12 cellular contexts compared by ENCODE assay signal in the genomic region with DNA sequence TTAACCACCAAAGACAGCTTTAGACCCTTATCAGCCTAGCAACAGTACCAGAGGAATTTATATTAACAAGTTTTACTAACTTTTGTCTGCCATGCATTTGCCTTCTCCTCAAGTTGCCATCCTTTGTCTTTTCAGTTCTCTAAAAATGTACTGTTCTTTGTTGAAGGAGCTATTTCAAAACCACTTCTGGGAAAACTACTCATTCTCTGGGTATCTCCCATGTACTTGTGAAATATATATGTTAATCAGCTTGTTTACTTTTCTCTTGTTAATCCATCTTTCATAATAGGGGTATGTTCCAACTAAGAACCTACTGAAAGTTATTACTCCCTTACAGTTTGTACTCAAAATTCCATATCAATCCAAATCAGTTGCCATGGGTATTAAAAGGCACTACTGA. TPM values are rescaled to one million over a fixed set of nuclear protein-coding genes. Genes with fewer than 3 reads are reported as not detected.
DNase-seq lines count a peak whose midpoint lies in the region; ATAC-seq and TF ChIP-seq lines count a peak whose summit lies in the region.
"Had no signal": no experiment of that assay in that cellular context is flagged by ENCODE, and none has a peak within 500 bp of the region (broad histone marks: within the 10 kb centered on the region; RNA-seq: fewer than 3 reads in every experiment).

No MANE protein-coding gene starts in this region.

- H3K27me3 Mint-ChIP-seq in Calu3 (ENCODE audit: unreplicated experiment) (no peaks in the 10 kb centered on the region), HFFc6 (ENCODE audit: insufficient read depth) (no peaks in the 10 kb centered on the region)
- H3K27me3 Mint-ChIP-seq: T-helper 17 cell had no signal

- no peak overlapping the region for H4K8ac ChIP-seq in mesendoderm (ENCODE audit: low read depth, low read length)

- no TSS peak for BruUV-seq in Calu3 (replicated peaks; lab: Mats Ljungman, UMichigan)

- no peak overlapping the region for H2BK5ac ChIP-seq in mesendoderm (ENCODE audit: low read length)

- H3K36me3 ChIP-seq in mesendoderm (ENCODE audit: control insufficient read depth, insufficient read depth, low read length), result no peaks in the 10 kb centered on the region
- H3K36me3 ChIP-seq in mucosa of descending colon (ENCODE audit: low read depth), result no peaks in the 10 kb centered on the region

- H3K79me1 ChIP-seq in mesendoderm (ENCODE audit: low read length), result no peaks in the 10 kb centered on the region

- H3K23ac ChIP-seq in mesendoderm (ENCODE audit: low read length), result no peak overlapping the region

- no peak overlapping the region for H3K4ac ChIP-seq in mesendoderm (ENCODE audit: low read depth, low read length)

- H3K4me1 Mint-ChIP-seq in Calu3 (ENCODE audit: low read depth, unreplicated experiment) (no peaks in the 10 kb centered on the region), HFFc6 (ENCODE audit: low read depth) (peaks cover 51% of the 10 kb centered on the region)
- H3K4me1 Mint-ChIP-seq: endodermal cell had no signal

- H3K9ac ChIP-seq in mesendoderm (ENCODE audit: low read length), result no peak overlapping the region

- TF ChIP-seq CTCF in Calu3 (IDR thresholded peaks at IDR 0.05; ENCODE audit: unreplicated experiment), result no peak
- no peak for TF ChIP-seq CTCF in HFFc6 (IDR thresholded peaks at IDR 0.05)
- TF ChIP-seq CTCF in astrocyte of the spinal cord (IDR thresholded peaks at IDR 0.05; ENCODE audit: low read depth, low read length), result no peak
- TF ChIP-seq CTCF in mucosa of descending colon (IDR thresholded peaks at IDR 0.05), result no peak

- H2BK15ac ChIP-seq in mesendoderm (replicated peaks; ENCODE audit: low read depth), result no peak overlapping the region

- H3K56ac ChIP-seq in mesendoderm (ENCODE audit: low read length), result no peak overlapping the region

- H3K4me3 Mint-ChIP-seq in Calu3 (ENCODE audit: low read depth, unreplicated experiment) (no peak overlapping the region), HFFc6 (peak overlapping the region; percentile 17)
- H3K4me3 Mint-ChIP-seq: endodermal cell, T-helper 17 cell had no signal

- H3K18ac ChIP-seq in mesendoderm (ENCODE audit: low read length), result no peak overlapping the region

- H3K4me2 ChIP-seq in mesendoderm (ENCODE audit: low read length), result no peak overlapping the region

- H3K27me3 ChIP-seq in mesendoderm (ENCODE audit: insufficient read depth, low read length, poor library complexity), result no peaks in the 10 kb centered on the region

- CTCF ChIA-PET in Calu3 (lab: Charles Lee), result interaction anchor here (0.9 kb wide), 1 partner anchor 9 kb away, joined by 3 read pairs; no protein-coding TSS in a partner anchor

- no peak overlapping the region for H4K5ac ChIP-seq in mesendoderm (ENCODE audit: low read length)

- no peaks in the 10 kb centered on the region for H3K9me3 Mint-ChIP-seq in Calu3 (ENCODE audit: low read depth, unreplicated experiment)
- H3K9me3 Mint-ChIP-seq in HFFc6, result no peaks in the 10 kb centered on the region
- H3K9me3 Mint-ChIP-seq: endodermal cell had no signal

- H3K36me3 Mint-ChIP-seq in Calu3 (ENCODE audit: insufficient read depth, unreplicated experiment), result peaks cover 6% of the 10 kb centered on the region
- H3K36me3 Mint-ChIP-seq in HFFc6 (ENCODE audit: low read depth), result peaks cover 8% of the 10 kb centered on the region; the same call in 1 of the 2 replicates

- DNase-seq in Calu3 (no peak), HFFc6 (no peak), astrocyte of the spinal cord (ENCODE audit: low read depth, low spot score) (peak; percentile 29), mesendoderm (peak; percentile 2), mucosa of descending colon (no peak), NCI-H446 treated with DMSO at 0.1 percent for 48 hours (lab: John Stamatoyannopoulos, UW) (no peak), NCI-H146 (lab: John Stamatoyannopoulos, UW) (no peak)
- DNase-seq: amniotic stem cell; endodermal cell; NCI-H1092 treated with DMSO at 0.1 percent for 48 hours; stimulated activated CD4-positive, alpha-beta T cell treated with anti-CD3 and anti-CD28 coated beads, Interleukin-12 subunit alpha, Interleukin-12 subunit beta, amount 100 ng/mL, for 4 hours; T-helper 17 cell had no signal

- no peak for ATAC-seq in mucosa of descending colon
- ATAC-seq: T-helper 17 cell had no signal

- no peaks in the 10 kb centered on the region for H3K79me2 ChIP-seq in mesendoderm (ENCODE audit: control insufficient read depth, insufficient read depth, low read length)

- H3K9me3 ChIP-seq in mucosa of descending colon, result no peaks in the 10 kb centered on the region

- in situ Hi-C loops in astrocyte of the spinal cord (cut with HindIII; ENCODE audit: low sequenced_read_pairs), result no loop called here

- no peak overlapping the region for H3K4me3 ChIP-seq in astrocyte of the spinal cord (ENCODE audit: low read depth, low read length)
- H3K4me3 ChIP-seq in mesendoderm (ENCODE audit: low read length), result no peak overlapping the region
- H3K4me3 ChIP-seq in mucosa of descending colon, result no peak overlapping the region

- peak overlapping the region; percentile 53 for H3K27ac Mint-ChIP-seq in Calu3 (ENCODE audit: unreplicated experiment)
- H3K27ac Mint-ChIP-seq in HFFc6, result peak overlapping the region; percentile 47; the same call in 1 of the 2 replicates
- H3K27ac Mint-ChIP-seq: endodermal cell, T-helper 17 cell had no signal

- H2AK5ac ChIP-seq in mesendoderm (ENCODE audit: low read length), result no peak overlapping the region

- no peak overlapping the region for H2BK120ac ChIP-seq in mesendoderm (ENCODE audit: low read depth, low read length)

- intact Hi-C loops in Calu3 (cut with micrococcal nuclease; ENCODE audit: unreplicated experiment), result no loop called here
- intact Hi-C loops in mucosa of descending colon (cut with DNase I, micrococcal nuclease), result no loop called here

- no peaks in the 10 kb centered on the region for H3K4me1 ChIP-seq in mesendoderm (ENCODE audit: control insufficient read depth, low read depth, low read length)
- H3K4me1 ChIP-seq in mucosa of descending colon (ENCODE audit: low read depth), result no peaks in the 10 kb centered on the region

- H3K27ac ChIP-seq in mesendoderm (ENCODE audit: low read depth, low read length), result no peak overlapping the region

RNA-seq across cellular contexts. Expression of a gene that starts 16.3 kb away (rescaled TPM):
- total RNA-seq in Calu3 (2022), result 15.6 and 18.8 TPM in 2 replicates
- total RNA-seq in HFFc6 (2021; fragmentation: NEBNext Ultra II Directional; extraction: Animal tissue kit (Norgen Biotek cat#: 25700)), result 10 to 100 TPM; 37.0 to 77.8 (median 67.9) TPM
- 0.29 TPM for polyA plus RNA-seq in mesendoderm (2013, experiment 1 of 2)
- polyA plus RNA-seq in mesendoderm (2013, experiment 2 of 2), result 0.20 TPM
- 10 to 100 TPM; 13.8 to 33.3 (median 19.7) TPM for total RNA-seq in mucosa of descending colon

Comparison
In these comparisons a context has a peak if more than half of its experiments do, and no peak if none do; other contexts are left out.
1. DNase-seq: peak in astrocyte of the spinal cord (single experiment) and mesendoderm (single experiment); none in Calu3 (single experiment), HFFc6 (single experiment), mucosa of descending colon (0 of 3), NCI-H446 treated with DMSO at 0.1 percent for 48 hours (single experiment) and NCI-H146 (single experiment).